ENCODE assay signal across 11 cellular contexts in genomic region chr4:122658818-122659295, GRCh38. TPM values are rescaled to one million over a fixed set of nuclear protein-coding genes. Genes with fewer than 3 reads are reported as not detected.
DNase-seq lines count a peak whose midpoint lies in the region; ATAC-seq and TF ChIP-seq lines count a peak whose summit lies in the region.
"Had no signal": no experiment of that assay in that cellular context is flagged by ENCODE, and none has a peak within 500 bp of the region (broad histone marks: within the 10 kb centered on the region; RNA-seq: fewer than 3 reads in every experiment).

No MANE protein-coding gene starts in this region.

- H3K36me3 Mint-ChIP-seq in T-helper 2 cell treated with Interferon-gamma antibody and Interleukin-4, amounts not matched to agents 5 μg/mL and 100 μg/mL, for 36 hours (ENCODE audit: low read depth) = peaks cover 10% of the 10 kb centered on the region

- H3K27me3 ChIP-seq in psoas muscle (ENCODE audit: insufficient read depth in 3 of 3, low read length in 2 of 3) = peaks cover 0 to 2% (median 0%) of the 10 kb centered on the region in 3 donors

- peak; percentile 21 for DNase-seq in T-helper 2 cell treated with Interferon-gamma antibody and Interleukin-4, amounts not matched to agents 5 μg/mL and 100 μg/mL, for 36 hours (ENCODE audit: low spot score)
- DNase-seq in psoas muscle (no peak), NCI-H748 treated with DMSO at 0.1 percent for 48 hours (lab: John Stamatoyannopoulos, UW) (no peak), NAMALWA (ENCODE audit: low spot score) (no peak), AML-193 (lab: John Stamatoyannopoulos, UW) (no peak)
- DNase-seq: erythroblast had no signal

- no peak overlapping the region for H3K4me3 ChIP-seq in psoas muscle

- WGBS in psoas muscle, 3 donors = 70 to 78% (median 73%) methylated on average over 1 of the region's 1 CpG

- H3K9me3 ChIP-seq in psoas muscle = no peaks in the 10 kb centered on the region

- intact Hi-C loops in psoas muscle (cut with DNase I) = no loop called here

- peaks cover 8% of the 10 kb centered on the region for H3K9me3 Mint-ChIP-seq in T-helper 2 cell treated with Interferon-gamma antibody and Interleukin-4, amounts not matched to agents 5 μg/mL and 100 μg/mL, for 36 hours

- peaks cover 10% of the 10 kb centered on the region for H3K4me1 ChIP-seq in psoas muscle

- ATAC-seq in GM18511 (IDR thresholded peaks at IDR 0.05; ENCODE audit: unreplicated experiment) (peak; percentile 94), GM19438 (IDR thresholded peaks at IDR 0.05; ENCODE audit: low read depth, unreplicated experiment) (peak; percentile 74), HG02973 (IDR thresholded peaks at IDR 0.05; ENCODE audit: unreplicated experiment) (peak; percentile 93), psoas muscle (no peak)
- ATAC-seq: Right ventricle myocardium inferior had no signal

- no peaks in the 10 kb centered on the region for H3K27me3 Mint-ChIP-seq in T-helper 2 cell treated with Interferon-gamma antibody and Interleukin-4, amounts not matched to agents 5 μg/mL and 100 μg/mL, for 36 hours (ENCODE audit: low read depth)

- H3K27ac Mint-ChIP-seq in T-helper 2 cell treated with Interferon-gamma antibody and Interleukin-4, amounts not matched to agents 5 μg/mL and 100 μg/mL, for 36 hours = peak overlapping the region; percentile 55

- H3K4me3 Mint-ChIP-seq in T-helper 2 cell treated with Interferon-gamma antibody and Interleukin-4, amounts not matched to agents 5 μg/mL and 100 μg/mL, for 36 hours = peak overlapping the region; percentile 28
- H3K4me3 Mint-ChIP-seq: neural crest cell had no signal

- H3K4me1 Mint-ChIP-seq in T-helper 2 cell treated with Interferon-gamma antibody and Interleukin-4, amounts not matched to agents 5 μg/mL and 100 μg/mL, for 36 hours (ENCODE audit: low read depth) = peaks cover 41% of the 10 kb centered on the region

- no peak for TF ChIP-seq CTCF in psoas muscle (IDR thresholded peaks at IDR 0.05)

- no peaks in the 10 kb centered on the region for H3K36me3 ChIP-seq in psoas muscle (ENCODE audit: insufficient read depth in 1 of 2, low read depth in 1 of 2)

- H3K27ac ChIP-seq in psoas muscle = no peak overlapping the region

RNA-seq across cellular contexts. Expression of gene IL21, which starts 38.0 kb away (rescaled TPM):
- not detected for total RNA-seq in psoas muscle
- polyA plus RNA-seq in psoas muscle = under 1 TPM in 1 of 3 donors, not detected in 2; 0.04 TPM
- total RNA-seq: neural crest cell, Right ventricle myocardium inferior had no signal

Comparison
In these comparisons a context has a peak if more than half of its experiments do, and no peak if none do; other contexts are left out.
1. ATAC-seq: peak in GM18511 (single experiment), GM19438 (single experiment) and HG02973 (single experiment); none in psoas muscle (0 of 4).